ENCODE assay signal across 8 cellular contexts in genomic region chr21:14589855-14590563, GRCh38.
DNase-seq lines count a peak whose midpoint lies in the region; ATAC-seq lines count a peak whose summit lies in the region.

No MANE protein-coding gene starts in this region.

- DNase-seq in stimulated activated CD4-positive, alpha-beta T cell treated with anti-CD3 and anti-CD28 coated beads, Interleukin-4, amount 100 ng/mL, for 24 hours: peak; percentile 10
- no peak for DNase-seq in stimulated activated CD4-positive, alpha-beta T cell treated with anti-CD3 and anti-CD28 coated beads, Interleukin-12 subunit alpha, Interleukin-12 subunit beta, amount 100 ng/mL, for 4 hours
- DNase-seq in MV-4-11 (lab: John Stamatoyannopoulos, UW): peak; percentile 24
- no peak for DNase-seq in DMS153 (lab: John Stamatoyannopoulos, UW)
- no peak for DNase-seq in cerebellar cortex (ENCODE audit: low spot score)
- DNase-seq in NCI-H2029 (lab: John Stamatoyannopoulos, UW): no peak
- DNase-seq in DMS79 (lab: John Stamatoyannopoulos, UW): no peak

- peak; percentile 82 for ATAC-seq in HG02763 (IDR thresholded peaks at IDR 0.05; ENCODE audit: unreplicated experiment)

Comparison
In these comparisons a context has a peak if more than half of its experiments do, and no peak if none do; other contexts are left out.
1. DNase-seq: peak in stimulated activated CD4-positive, alpha-beta T cell treated with anti-CD3 and anti-CD28 coated beads, Interleukin-4, amount 100 ng/mL, for 24 hours (single experiment) and MV-4-11 (single experiment); none in stimulated activated CD4-positive, alpha-beta T cell treated with anti-CD3 and anti-CD28 coated beads, Interleukin-12 subunit alpha, Interleukin-12 subunit beta, amount 100 ng/mL, for 4 hours (single experiment), DMS153 (single experiment), cerebellar cortex (single experiment), NCI-H2029 (single experiment) and DMS79 (single experiment).